Comparison of ENCODE assay signal across 8 cellular contexts in genomic region chr4:20418865-20419451, GRCh38.
DNase-seq lines count a peak whose midpoint lies in the region; ATAC-seq and TF ChIP-seq lines count a peak whose summit lies in the region.

No MANE protein-coding gene starts in this region.

- peaks cover 0 to 38% (median 16%) of the 10 kb centered on the region in 4 donors for H3K4me1 ChIP-seq in esophagus muscularis mucosa

- no peaks in the 10 kb centered on the region for H3K36me3 ChIP-seq in SU-DHL-6 (ENCODE audit: low read length)
- H3K36me3 ChIP-seq in esophagus muscularis mucosa = no peaks in the 10 kb centered on the region
- H3K36me3 ChIP-seq in neural cell (ENCODE audit: insufficient read depth, low read length) = no peaks in the 10 kb centered on the region

- WGBS in esophagus muscularis mucosa = 19% methylated on average over 4 of the region's 4 CpGs

- H4K20me1 ChIP-seq in SU-DHL-6 (ENCODE audit: low read depth, low read length) = no peaks in the 10 kb centered on the region
- H4K20me1 ChIP-seq in neural cell (ENCODE audit: insufficient read depth) = no peaks in the 10 kb centered on the region

- H3K79me2 ChIP-seq in SU-DHL-6 (ENCODE audit: insufficient read depth, low read length) (no peaks in the 10 kb centered on the region), neural cell (replicated peaks; ENCODE audit: insufficient read depth, low read length) (no peaks in the 10 kb centered on the region)

- H3K4me1 Mint-ChIP-seq in activated CD4-positive, alpha-beta T cell treated with anti-CD3 and anti-CD28 coated beads, Interleukin-2, amount 10 ng/mL, durations not matched to agents 7 days and 5 days = peaks cover 13% of the 10 kb centered on the region
- peaks cover 4 to 7% (median 5%) of the 10 kb centered on the region in 3 donors for H3K4me1 Mint-ChIP-seq in IgD-negative memory B cell

- H3K9me2 ChIP-seq in SU-DHL-6 (replicated peaks; ENCODE audit: insufficient read depth, low read length) (no peaks in the 10 kb centered on the region), neural cell (ENCODE audit: insufficient read depth, low read length) (no peaks in the 10 kb centered on the region)

- H3K27me3 ChIP-seq in SU-DHL-6 (ENCODE audit: low read length) (no peaks in the 10 kb centered on the region), esophagus muscularis mucosa (no peaks in the 10 kb centered on the region), neural cell (ENCODE audit: insufficient read depth, low read depth, low read length) (no peaks in the 10 kb centered on the region)

- H3K9me3 Mint-ChIP-seq in activated CD4-positive, alpha-beta T cell treated with anti-CD3 and anti-CD28 coated beads, Interleukin-2, amount 10 ng/mL, durations not matched to agents 7 days and 5 days = no peaks in the 10 kb centered on the region
- H3K9me3 Mint-ChIP-seq in IgD-negative memory B cell = no peaks in the 10 kb centered on the region

- intact Hi-C loops in esophagus muscularis mucosa (cut with DNase I) = loop anchor here (5.0 to 10.0 kb wide), 2 partner anchors 114 to 167 kb away; partner anchors contain the start of gene SLIT2

- TF ChIP-seq CTCF in SU-DHL-6 (IDR thresholded peaks at IDR 0.05; ENCODE audit: insufficient read depth, low read length, poor library complexity, severe bottlenecking) (peak; percentile 28), esophagus muscularis mucosa (IDR thresholded peaks at IDR 0.05) (peak; percentile 40 to 58 (median 54)), neural cell (IDR thresholded peaks at IDR 0.05; ENCODE audit: poor library complexity, severe bottlenecking) (peak; percentile 76)

- H3K27me3 Mint-ChIP-seq in activated CD4-positive, alpha-beta T cell treated with anti-CD3 and anti-CD28 coated beads, Interleukin-2, amount 10 ng/mL, durations not matched to agents 7 days and 5 days = peaks cover 14% of the 10 kb centered on the region
- no peaks in the 10 kb centered on the region for H3K27me3 Mint-ChIP-seq in IgD-negative memory B cell

- TF ChIP-seq RAD21 in neural cell (conservative IDR thresholded peaks at IDR 0.05) = peak; percentile 78

- H2AFZ ChIP-seq in SU-DHL-6 (ENCODE audit: low read depth, low read length, severe bottlenecking) = no peak overlapping the region
- no peak overlapping the region for H2AFZ ChIP-seq in neural cell (ENCODE audit: low read depth, low read length)

- H3K36me3 Mint-ChIP-seq in activated CD4-positive, alpha-beta T cell treated with anti-CD3 and anti-CD28 coated beads, Interleukin-2, amount 10 ng/mL, durations not matched to agents 7 days and 5 days (ENCODE audit: low read depth) = no peaks in the 10 kb centered on the region
- peaks cover 2% of the 10 kb centered on the region for H3K36me3 Mint-ChIP-seq in IgD-negative memory B cell

- CTCF ChIA-PET in activated CD4-positive, alpha-beta T cell treated with anti-CD3 and anti-CD28 coated beads, Interleukin-2, amount 10 ng/mL, durations not matched to agents 7 days and 5 days (lab: Charles Lee) = interaction anchor here (0.6 kb wide), 1 partner anchor 200 kb away, joined by 3 read pairs; no protein-coding TSS in a partner anchor

- H3K27ac ChIP-seq in SU-DHL-6 (ENCODE audit: low read depth, low read length) (no peak overlapping the region), esophagus muscularis mucosa (replicated peaks in 1 of 4) (no peak overlapping the region), neural cell (ENCODE audit: low read length) (no peak overlapping the region)

- DNase-seq in activated CD4-positive, alpha-beta T cell treated with anti-CD3 and anti-CD28 coated beads, Interleukin-2, amount 10 ng/mL, durations not matched to agents 7 days and 5 days = peak; percentile 33
- DNase-seq in activated CD4-positive, alpha-beta T cell treated with anti-CD3 and anti-CD28 coated beads for 48 hours = no peak
- DNase-seq in esophagus muscularis mucosa (ENCODE audit: extremely low spot score) (no peak), UCSD-AML1 (lab: John Stamatoyannopoulos, UW; ENCODE audit: unreplicated experiment) (no peak)

- peak; percentile 98 for ATAC-seq in GM21619 (IDR thresholded peaks at IDR 0.05; ENCODE audit: unreplicated experiment)

- H3K4me2 ChIP-seq in SU-DHL-6 (ENCODE audit: low read depth, low read length, poor library complexity, severe bottlenecking) = peak overlapping the region; percentile 53
- H3K4me2 ChIP-seq in neural cell (ENCODE audit: low read length) = no peak overlapping the region

- TF ChIP-seq EP300 in esophagus muscularis mucosa (IDR thresholded peaks at IDR 0.05) (no peak), neural cell (conservative IDR thresholded peaks at IDR 0.05; ENCODE audit: poor library complexity, severe bottlenecking) (no peak)

- no peaks in the 10 kb centered on the region for H3F3A ChIP-seq in SU-DHL-6 (ENCODE audit: insufficient read depth)
- H3F3A ChIP-seq in neural cell (ENCODE audit: insufficient read depth, low read length, poor library complexity, severe bottlenecking) = no peaks in the 10 kb centered on the region

- no peak for TF ChIP-seq POLR2A in esophagus muscularis mucosa (IDR thresholded peaks at IDR 0.05; ENCODE audit: low read depth)

- H3K27ac Mint-ChIP-seq in activated CD4-positive, alpha-beta T cell treated with anti-CD3 and anti-CD28 coated beads, Interleukin-2, amount 10 ng/mL, durations not matched to agents 7 days and 5 days = peak overlapping the region; percentile 39
- H3K27ac Mint-ChIP-seq in IgD-negative memory B cell = peak overlapping the region in 1 of 3 donors; percentile 69

- no peaks in the 10 kb centered on the region for H3K9me3 ChIP-seq in SU-DHL-6 (ENCODE audit: insufficient read depth, low read length)
- no peaks in the 10 kb centered on the region for H3K9me3 ChIP-seq in esophagus muscularis mucosa
- H3K9me3 ChIP-seq in neural cell (ENCODE audit: low read length) = no peaks in the 10 kb centered on the region

- peak overlapping the region; percentile 30 for H3K4me3 Mint-ChIP-seq in activated CD4-positive, alpha-beta T cell treated with anti-CD3 and anti-CD28 coated beads, Interleukin-2, amount 10 ng/mL, durations not matched to agents 7 days and 5 days
- H3K4me3 Mint-ChIP-seq in IgD-negative memory B cell = peak overlapping the region in 3 of 4 donors; percentile 51 to 73 (median 67)

- H3K9ac ChIP-seq in SU-DHL-6 (ENCODE audit: low read length) (no peak overlapping the region), neural cell (ENCODE audit: low read length) (no peak overlapping the region)

- no peak overlapping the region for H3K4me3 ChIP-seq in SU-DHL-6 (ENCODE audit: insufficient read depth, low read length, poor library complexity, severe bottlenecking)
- H3K4me3 ChIP-seq in esophagus muscularis mucosa = peak overlapping the region; percentile 34 to 48 (median 44)
- H3K4me3 ChIP-seq in neural cell (ENCODE audit: low read length) = no peak overlapping the region

- POLR2A ChIA-PET in activated CD4-positive, alpha-beta T cell treated with anti-CD3 and anti-CD28 coated beads, Interleukin-2, amount 10 ng/mL, durations not matched to agents 7 days and 5 days (lab: Charles Lee) = no interaction called here

TF ChIP-seq in neural cell, 6 proteins besides CTCF, POLR2A, EP300 and RAD21:
- TF ChIP-seq MXI1 (conservative IDR thresholded peaks at IDR 0.05; ENCODE audit: poor library complexity, severe bottlenecking) = no peak
- TF ChIP-seq SMC3 (conservative IDR thresholded peaks at IDR 0.05; ENCODE audit: poor library complexity) = peak; percentile 82

Comparison
In these comparisons a context has a peak if more than half of its experiments do, and no peak if none do; other contexts are left out.
1. H3K4me3 ChIP-seq: peak in esophagus muscularis mucosa (4 of 4); none in SU-DHL-6 (single experiment) and neural cell (single experiment).
2. Peak in every context shown above with its lines, with median percentiles within 50 percentile points of each other: CTCF ChIP-seq.